9 cellular contexts compared by ENCODE assay signal in the genomic region with DNA sequence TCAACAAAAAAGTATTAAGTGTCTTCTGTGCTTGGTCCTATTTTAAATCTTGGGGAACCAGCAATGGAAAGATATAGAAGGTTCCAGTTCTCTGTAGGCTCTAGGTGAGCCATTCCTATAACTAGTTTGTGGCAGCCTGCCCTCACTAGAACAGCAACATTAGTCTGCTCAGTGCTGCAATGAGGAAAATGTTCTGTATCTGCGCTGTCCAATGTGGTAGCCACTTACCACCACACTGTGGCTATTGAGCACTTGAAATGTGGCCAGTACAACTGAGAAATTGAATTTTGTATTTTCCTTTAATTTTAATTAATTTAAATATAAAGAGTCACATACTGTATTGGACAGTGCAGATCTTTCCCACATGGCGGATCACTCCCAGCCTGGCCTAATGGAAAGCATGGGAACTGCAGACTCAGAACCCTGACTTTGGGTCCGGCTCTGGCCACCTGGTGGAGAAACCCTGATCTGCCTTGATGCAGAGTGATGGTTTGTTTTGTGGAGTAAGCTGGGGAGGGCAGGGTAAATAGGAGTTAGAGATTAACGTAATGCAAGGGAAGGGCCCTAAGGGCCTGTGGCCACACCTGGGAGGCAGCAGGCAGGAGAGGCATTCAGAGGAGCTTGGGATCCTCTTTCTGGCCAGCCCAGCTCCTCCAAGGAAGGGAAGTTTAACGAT.
DNase-seq lines count a peak whose midpoint lies in the region; ATAC-seq and TF ChIP-seq lines count a peak whose summit lies in the region.
"Had no signal": no experiment of that assay in that cellular context is flagged by ENCODE, and none has a peak within 500 bp of the region (broad histone marks: within the 10 kb centered on the region; RNA-seq: fewer than 3 reads in every experiment).

No MANE protein-coding gene starts in this region.

- ATAC-seq in GM18868 (IDR thresholded peaks at IDR 0.05; ENCODE audit: unreplicated experiment): no peak
- no peak for ATAC-seq in GM21447 (IDR thresholded peaks at IDR 0.05; ENCODE audit: unreplicated experiment)
- ATAC-seq in naive thymus-derived CD8-positive, alpha-beta T cell: no peak

- H3K4me3 Mint-ChIP-seq in naive thymus-derived CD8-positive, alpha-beta T cell: no peak overlapping the region

- H3K9me3 Mint-ChIP-seq in naive thymus-derived CD8-positive, alpha-beta T cell: no peaks in the 10 kb centered on the region

- H3K27me3 Mint-ChIP-seq in naive thymus-derived CD8-positive, alpha-beta T cell: peaks cover 0 to 9% (median 2%) of the 10 kb centered on the region in 5 donors

- H3K36me3 Mint-ChIP-seq in naive thymus-derived CD8-positive, alpha-beta T cell: no peaks in the 10 kb centered on the region

- TF ChIP-seq CTCF in BE2C (IDR thresholded peaks at IDR 0.05; ENCODE audit: low read depth, low read length): peak; percentile 77

- H3K9me3 ChIP-seq in BE2C: no peaks in the 10 kb centered on the region
- H3K9me3 ChIP-seq: thyroid gland had no signal

- H3K4me1 ChIP-seq in BE2C: no peaks in the 10 kb centered on the region

- no peaks in the 10 kb centered on the region; the same call in 1 of the 2 replicates for H3K27me3 ChIP-seq in BE2C
- H3K27me3 ChIP-seq: thyroid gland had no signal

- POLR2A ChIA-PET in HEK293T (lab: Yijun Ruan, JAX): interaction anchor here (0.6 kb wide), 1 partner anchor 21 kb away, joined by 3 read pairs; no protein-coding TSS in a partner anchor
- POLR2A ChIA-PET in naive thymus-derived CD8-positive, alpha-beta T cell (lab: Charles Lee): no interaction called here

- H3K4me3 ChIP-seq in BE2C (ENCODE audit: low read depth, low read length): no peak overlapping the region
- H3K4me3 ChIP-seq: thyroid gland had no signal

- H3K36me3 ChIP-seq in BE2C: no peaks in the 10 kb centered on the region
- H3K36me3 ChIP-seq: thyroid gland had no signal

- DNase-seq in BE2C (peak; percentile 52), HEK293T (ENCODE audit: extremely low spot score) (peak; percentile 74), SKM-1 treated with dmso at 0.1 percent for 144 hours (lab: John Stamatoyannopoulos, UW; ENCODE audit: unreplicated experiment) (peak; percentile 13), iPS-NIHi7 (ENCODE audit: extremely low spot score) (peak; percentile 90)
- no peak for DNase-seq in naive thymus-derived CD8-positive, alpha-beta T cell
- DNase-seq in activated CD4-positive, CD25-positive, alpha-beta regulatory T cell treated with anti-CD3 and anti-CD28 coated beads, Interleukin-2, amount 50 U/mL, for 72 hours: no peak
- DNase-seq: thyroid gland had no signal

- no peaks in the 10 kb centered on the region for H3K4me1 Mint-ChIP-seq in naive thymus-derived CD8-positive, alpha-beta T cell

- H3K27ac Mint-ChIP-seq in naive thymus-derived CD8-positive, alpha-beta T cell: no peak overlapping the region

- CTCF ChIA-PET in HEK293T (lab: Yijun Ruan, JAX): interaction anchor here (0.5 to 1.1 kb wide), 21 partner anchors 9 to 743 kb away, joined by 3 to 9 read pairs (median 4); no protein-coding TSS in a partner anchor

TF ChIP-seq in HEK293T, 16 proteins besides CTCF, POLR2A, EP300 and RAD21:
- TF ChIP-seq L3MBTL2 (conservative IDR thresholded peaks at IDR 0.05) (no peak), FOXA1 (IDR thresholded peaks at IDR 0.05) (no peak), TARDBP (IDR thresholded peaks at IDR 0.05) (no peak), FOXM1 (IDR thresholded peaks at IDR 0.05; ENCODE audit: borderline replicate concordance) (no peak), BHLHE40 (IDR thresholded peaks at IDR 0.05; ENCODE audit: borderline replicate concordance) (no peak), ZNF384 (IDR thresholded peaks at IDR 0.05) (no peak), HDGF (IDR thresholded peaks at IDR 0.05; ENCODE audit: borderline replicate concordance) (no peak), CTBP1 (IDR thresholded peaks at IDR 0.05; ENCODE audit: borderline replicate concordance) (no peak), ELF4 (IDR thresholded peaks at IDR 0.05) (no peak), SP1 (IDR thresholded peaks at IDR 0.05) (no peak), ARNT (IDR thresholded peaks at IDR 0.05) (no peak), LEF1 (IDR thresholded peaks at IDR 0.05; ENCODE audit: borderline replicate concordance) (no peak), NFRKB (IDR thresholded peaks at IDR 0.05) (no peak), SUZ12 (IDR thresholded peaks at IDR 0.05) (no peak), FOXK2 (IDR thresholded peaks at IDR 0.05) (no peak)
- TF ChIP-seq, protein P1, sequence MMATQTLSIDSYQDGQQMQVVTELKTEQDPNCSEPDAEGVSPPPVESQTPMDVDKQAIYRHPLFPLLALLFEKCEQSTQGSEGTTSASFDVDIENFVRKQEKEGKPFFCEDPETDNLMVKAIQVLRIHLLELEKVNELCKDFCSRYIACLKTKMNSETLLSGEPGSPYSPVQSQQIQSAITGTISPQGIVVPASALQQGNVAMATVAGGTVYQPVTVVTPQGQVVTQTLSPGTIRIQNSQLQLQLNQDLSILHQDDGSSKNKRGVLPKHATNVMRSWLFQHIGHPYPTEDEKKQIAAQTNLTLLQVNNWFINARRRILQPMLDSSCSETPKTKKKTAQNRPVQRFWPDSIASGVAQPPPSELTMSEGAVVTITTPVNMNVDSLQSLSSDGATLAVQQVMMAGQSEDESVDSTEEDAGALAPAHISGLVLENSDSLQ (IDR thresholded peaks at IDR 0.05): no peak

Comparison
In these comparisons a context has a peak if more than half of its experiments do, and no peak if none do; other contexts are left out.
1. DNase-seq: peak in BE2C (single experiment), HEK293T (single experiment), SKM-1 treated with dmso at 0.1 percent for 144 hours (single experiment) and iPS-NIHi7 (single experiment); none in naive thymus-derived CD8-positive, alpha-beta T cell (0 of 10) and activated CD4-positive, CD25-positive, alpha-beta regulatory T cell treated with anti-CD3 and anti-CD28 coated beads, Interleukin-2, amount 50 U/mL, for 72 hours (single experiment).